21 cellular contexts compared by ENCODE assay signal in the genomic region with DNA sequence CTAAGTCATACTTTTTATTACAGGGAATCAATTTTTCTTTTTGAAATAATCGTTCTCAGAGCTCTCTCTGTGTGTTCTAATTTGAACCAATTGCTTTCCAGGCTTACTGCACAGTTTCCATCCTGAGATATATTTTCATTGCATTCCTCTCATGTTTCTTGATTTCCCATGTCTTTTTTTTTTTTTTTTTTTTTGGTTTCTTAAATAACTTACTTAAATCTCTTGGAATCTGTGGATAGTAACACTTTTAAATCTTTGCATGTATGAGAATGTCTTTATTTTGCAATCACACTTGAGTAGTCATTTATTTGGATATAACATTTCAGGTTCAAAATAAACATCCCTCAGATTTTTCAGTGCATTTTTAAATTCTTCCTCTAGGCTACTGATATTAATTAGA. TPM values are rescaled to one million over a fixed set of nuclear protein-coding genes. Genes with fewer than 3 reads are reported as not detected.
A peak's percentile ranks its signal among the peaks of the same experiment; 100 is the strongest.
DNase-seq lines count a peak whose midpoint lies in the region; ATAC-seq and TF ChIP-seq lines count a peak whose summit lies in the region.
"Had no signal": no experiment of that assay in that cellular context is flagged by ENCODE, and none has a peak within 500 bp of the region (broad histone marks: within the 10 kb centered on the region; RNA-seq: fewer than 3 reads in every experiment).

No MANE protein-coding gene starts in this region.

- intact Hi-C loops in transverse colon (cut with DNase I; ENCODE audit: low total_unique reads): no loop called here

- no peak for TF ChIP-seq POLR2A in transverse colon (IDR thresholded peaks at IDR 0.05)

- TF ChIP-seq EP300 in transverse colon (IDR thresholded peaks at IDR 0.05; ENCODE audit: low read depth): no peak

- ATAC-seq in effector memory CD8-positive, alpha-beta T cell (replicated peaks): no peak
- ATAC-seq: HCT116, Right ventricle myocardium inferior had no signal

- in situ Hi-C loops in transverse colon (cut with MboI; ENCODE audit: low pct_ligation_motif_present in 1 of 4, low pct_unique_long_range_greater_than_20kb in 1 of 4, low sequenced_read_pairs in 3 of 4): loop anchor here in 3 of 4 donors (10.0 to 25.0 kb wide), 4 partner anchors 177 to 307 kb away; no protein-coding TSS in a partner anchor

- 76 to 100% methylated on average over 1 of the region's 1 CpG for WGBS in transverse colon (ENCODE audit: low coverage in 1 of 2), 2 donors

- no peak overlapping the region for H3K4me3 ChIP-seq in AG04449 (ENCODE audit: low read depth, low read length)
- no peak overlapping the region for H3K4me3 ChIP-seq in transverse colon
- H3K4me3 ChIP-seq: PC-9, SJSA1 had no signal

- POLR2A ChIA-PET in AG04449 (lab: Yijun Ruan, JAX): no interaction called here

- TF ChIP-seq CTCF in AG04449 (IDR thresholded peaks at IDR 0.05; ENCODE audit: insufficient read depth, low read length, missing control alignments): no peak
- TF ChIP-seq CTCF in nephron (IDR thresholded peaks at IDR 0.05; ENCODE audit: unreplicated experiment in 3 of 3): no peak
- TF ChIP-seq CTCF in transverse colon (IDR thresholded peaks at IDR 0.05): no peak

- no peaks in the 10 kb centered on the region for H3K36me3 ChIP-seq in transverse colon
- H3K36me3 ChIP-seq: SJSA1 had no signal

- H3K27ac ChIP-seq in transverse colon: no peak overlapping the region
- H3K27ac ChIP-seq: 22Rv1, PC-9, SJSA1 had no signal

- H3K36me3 Mint-ChIP-seq in nephron (ENCODE audit: low read depth): peaks cover 13% of the 10 kb centered on the region
- H3K36me3 Mint-ChIP-seq in effector memory CD8-positive, alpha-beta T cell (ENCODE audit: insufficient read depth): no peaks in the 10 kb centered on the region

- peak; percentile 34 for DNase-seq in AG04449 (ENCODE audit: low read depth, low spot score)
- DNase-seq in amniotic epithelial cell (ENCODE audit: low read depth): peak; percentile 4
- DNase-seq in fibroblast of peridontal ligament (ENCODE audit: extremely low read depth): peak; percentile 52
- DNase-seq in transverse colon: no peak
- DNase-seq in NCI-H774 (lab: John Stamatoyannopoulos, UW): no peak
- no peak for DNase-seq in effector memory CD8-positive, alpha-beta T cell
- DNase-seq: Calu3, DMS153, DND-41, KG1, MM.1S, NCI-H2029, NCI-H446, NCI-H524 treated with DMSO at 0.1 percent for 48 hours, NCI-H82, PC-9 had no signal

- no peak overlapping the region for H3K4me3 Mint-ChIP-seq in nephron
- no peak overlapping the region for H3K4me3 Mint-ChIP-seq in effector memory CD8-positive, alpha-beta T cell

- no peaks in the 10 kb centered on the region for H3K9me3 Mint-ChIP-seq in nephron
- H3K9me3 Mint-ChIP-seq in effector memory CD8-positive, alpha-beta T cell: no peaks in the 10 kb centered on the region

- peak overlapping the region; percentile 12 to 48 (median 12) for H3K27ac Mint-ChIP-seq in nephron
- peak overlapping the region in 1 of 2 donors; percentile 56 for H3K27ac Mint-ChIP-seq in effector memory CD8-positive, alpha-beta T cell

- no peaks in the 10 kb centered on the region for H3K27me3 Mint-ChIP-seq in nephron (ENCODE audit: low read depth)
- H3K27me3 Mint-ChIP-seq in effector memory CD8-positive, alpha-beta T cell: peaks cover 5 to 8% of the 10 kb centered on the region in 2 donors

- no peaks in the 10 kb centered on the region for H3K9me3 ChIP-seq in transverse colon
- H3K9me3 ChIP-seq: SJSA1 had no signal

- H3K4me1 ChIP-seq in transverse colon: no peaks in the 10 kb centered on the region

- peaks cover 61% of the 10 kb centered on the region for H3K4me1 Mint-ChIP-seq in nephron
- no peaks in the 10 kb centered on the region for H3K4me1 Mint-ChIP-seq in effector memory CD8-positive, alpha-beta T cell (ENCODE audit: low read depth in 2 of 2)

- CTCF ChIA-PET in AG04449 (lab: Yijun Ruan, JAX): interaction anchor here (0.7 to 1.4 kb wide), 3 partner anchors 11 to 313 kb away, joined by 3 to 6 read pairs (median 3); no protein-coding TSS in a partner anchor

- no peaks in the 10 kb centered on the region for H3K27me3 ChIP-seq in transverse colon
- H3K27me3 ChIP-seq: SJSA1 had no signal

RNA-seq across cellular contexts. Expression of gene ABTB1, which starts 14.5 kb away (rescaled TPM):
- total RNA-seq in transverse colon: 10 to 100 TPM; 29.6 to 80.4 (median 45.8) TPM

RNA-seq across cellular contexts. Expression of gene PODXL2, which starts 29.2 kb away (rescaled TPM):
- total RNA-seq in transverse colon: 10 to 100 TPM in 3 of 4 donors, 1 to 10 TPM in 1; 9.7 to 18.9 (median 15.9) TPM

Comparison
In these comparisons a context has a peak if more than half of its experiments do, and no peak if none do; other contexts are left out.
1. DNase-seq: peak in AG04449 (single experiment), amniotic epithelial cell (single experiment) and fibroblast of peridontal ligament (single experiment); none in transverse colon (single experiment), NCI-H774 (single experiment) and effector memory CD8-positive, alpha-beta T cell (0 of 3).